1 cellular context compared by ENCODE assay signal in the genomic region with DNA sequence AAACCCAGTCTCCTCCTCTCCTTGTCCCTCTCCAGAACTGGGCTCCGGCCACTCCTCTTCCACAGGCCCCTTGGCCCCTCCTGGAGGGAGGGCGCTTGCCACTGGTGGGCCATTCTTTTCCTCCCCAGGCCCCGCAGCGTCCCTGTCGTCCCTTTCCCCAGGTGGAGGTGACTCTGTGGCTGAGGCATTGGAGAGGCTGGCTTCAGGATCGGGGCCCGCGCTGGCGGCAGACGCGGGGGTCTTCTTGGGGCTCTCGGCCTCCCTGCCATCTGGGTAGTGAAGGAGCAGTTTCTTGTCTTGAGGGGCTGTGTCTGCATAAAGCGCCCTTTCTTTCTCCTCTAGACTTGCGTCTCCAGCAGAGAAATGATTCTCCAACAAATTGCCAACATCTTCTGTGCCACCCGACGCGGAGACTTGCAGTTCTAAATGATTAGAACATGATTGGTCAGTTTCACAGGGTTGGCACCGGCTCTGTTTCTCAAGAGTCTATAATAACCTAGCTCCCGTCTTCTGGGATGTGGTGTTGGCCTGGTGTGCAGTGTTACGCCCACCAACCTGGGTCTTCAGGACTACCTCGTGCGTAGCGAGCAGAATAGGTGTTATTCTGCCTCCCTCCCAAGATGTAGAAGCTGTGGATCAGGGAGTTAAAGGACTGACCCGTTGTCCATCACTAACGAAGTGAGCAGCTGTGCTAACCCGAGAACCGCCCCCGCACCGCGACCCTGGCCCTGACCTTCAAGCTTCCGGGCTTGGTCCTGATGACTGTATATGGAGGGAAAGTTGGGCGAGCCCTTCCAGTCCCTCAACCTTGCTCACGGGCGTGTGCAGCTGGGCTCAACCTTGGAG.
TF ChIP-seq lines count a peak whose summit lies in the region.

No MANE protein-coding gene starts in this region.

TF ChIP-seq in IMR-90, 13 proteins besides CTCF, POLR2A, EP300 and RAD21:
- TF ChIP-seq NFE2L2 (IDR thresholded peaks at IDR 0.05; ENCODE audit: low read depth, low read length), result no peak
- no peak for TF ChIP-seq MAZ (IDR thresholded peaks at IDR 0.05; ENCODE audit: borderline replicate concordance, low read depth, low read length)
- TF ChIP-seq, protein P1, sequence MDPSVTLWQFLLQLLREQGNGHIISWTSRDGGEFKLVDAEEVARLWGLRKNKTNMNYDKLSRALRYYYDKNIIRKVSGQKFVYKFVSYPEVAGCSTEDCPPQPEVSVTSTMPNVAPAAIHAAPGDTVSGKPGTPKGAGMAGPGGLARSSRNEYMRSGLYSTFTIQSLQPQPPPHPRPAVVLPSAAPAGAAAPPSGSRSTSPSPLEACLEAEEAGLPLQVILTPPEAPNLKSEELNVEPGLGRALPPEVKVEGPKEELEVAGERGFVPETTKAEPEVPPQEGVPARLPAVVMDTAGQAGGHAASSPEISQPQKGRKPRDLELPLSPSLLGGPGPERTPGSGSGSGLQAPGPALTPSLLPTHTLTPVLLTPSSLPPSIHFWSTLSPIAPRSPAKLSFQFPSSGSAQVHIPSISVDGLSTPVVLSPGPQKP (IDR thresholded peaks at IDR 0.05; ENCODE audit: borderline replicate concordance, low read depth, low read length), result no peak
- no peak for TF ChIP-seq RCOR1 (IDR thresholded peaks at IDR 0.05; ENCODE audit: insufficient replicate concordance, low read length)
- TF ChIP-seq FOS (IDR thresholded peaks at IDR 0.05; ENCODE audit: low read depth, low read length), result no peak
- no peak for TF ChIP-seq BHLHE40 (IDR thresholded peaks at IDR 0.05; ENCODE audit: low read depth, low read length)
- no peak for TF ChIP-seq MXI1 (IDR thresholded peaks at IDR 0.05; ENCODE audit: borderline replicate concordance, low read depth, low read length)
- TF ChIP-seq, protein P2, sequence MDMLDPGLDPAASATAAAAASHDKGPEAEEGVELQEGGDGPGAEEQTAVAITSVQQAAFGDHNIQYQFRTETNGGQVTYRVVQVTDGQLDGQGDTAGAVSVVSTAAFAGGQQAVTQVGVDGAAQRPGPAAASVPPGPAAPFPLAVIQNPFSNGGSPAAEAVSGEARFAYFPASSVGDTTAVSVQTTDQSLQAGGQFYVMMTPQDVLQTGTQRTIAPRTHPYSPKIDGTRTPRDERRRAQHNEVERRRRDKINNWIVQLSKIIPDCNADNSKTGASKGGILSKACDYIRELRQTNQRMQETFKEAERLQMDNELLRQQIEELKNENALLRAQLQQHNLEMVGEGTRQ (IDR thresholded peaks at IDR 0.05; ENCODE audit: low read depth, low read length), result no peak
- TF ChIP-seq CEBPB (IDR thresholded peaks at IDR 0.05; ENCODE audit: low read depth, low read length), result no peak
- no peak for TF ChIP-seq RFX5 (IDR thresholded peaks at IDR 0.05; ENCODE audit: low read depth, low read length)
- no peak for TF ChIP-seq CHD1 (IDR thresholded peaks at IDR 0.05; ENCODE audit: low read depth, low read length)
- TF ChIP-seq SMC3 (IDR thresholded peaks at IDR 0.05; ENCODE audit: low read depth, low read length), result no peak
- TF ChIP-seq MAFK (IDR thresholded peaks at IDR 0.05; ENCODE audit: low read depth, low read length), result no peak
TF ChIP-seq in IMR-90: peak in this region for 0.
